Comparison of ENCODE assay signal across 5 cellular contexts in the genomic region with DNA sequence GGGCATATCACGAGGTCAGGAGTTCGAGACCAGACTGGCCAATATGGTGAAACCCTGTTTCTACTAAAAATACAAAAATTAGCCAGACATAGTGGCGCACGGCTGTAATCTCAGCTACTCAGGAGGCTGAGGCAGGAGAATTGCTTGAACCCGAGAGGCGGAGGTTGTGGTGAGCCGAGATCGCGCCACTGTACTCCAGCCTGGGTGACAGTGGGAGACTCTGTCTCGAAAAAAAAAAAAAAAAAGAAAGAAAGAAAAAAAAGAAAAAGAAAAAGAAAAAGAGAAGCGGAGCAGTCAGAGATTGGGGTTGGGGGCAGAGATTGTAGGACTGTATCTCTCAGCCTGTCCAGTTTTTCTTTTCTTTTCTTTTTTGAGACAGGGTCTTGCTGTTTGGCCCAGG. TPM values are rescaled to one million over a fixed set of nuclear protein-coding genes. Genes with fewer than 3 reads are reported as not detected.
"Had no signal": no experiment of that assay in that cellular context is flagged by ENCODE, and none has a peak within 500 bp of the region (broad histone marks: within the 10 kb centered on the region; RNA-seq: fewer than 3 reads in every experiment).

No MANE protein-coding gene starts in this region.

RNA-seq across cellular contexts. Expression of a gene that starts 8.3 kb away (rescaled TPM):
- total RNA-seq: GM23338, H1, H9, HT-29, IMR-90 had no signal
- polyA plus RNA-seq: H1, IMR-90 had no signal
